In the genomic region with DNA sequence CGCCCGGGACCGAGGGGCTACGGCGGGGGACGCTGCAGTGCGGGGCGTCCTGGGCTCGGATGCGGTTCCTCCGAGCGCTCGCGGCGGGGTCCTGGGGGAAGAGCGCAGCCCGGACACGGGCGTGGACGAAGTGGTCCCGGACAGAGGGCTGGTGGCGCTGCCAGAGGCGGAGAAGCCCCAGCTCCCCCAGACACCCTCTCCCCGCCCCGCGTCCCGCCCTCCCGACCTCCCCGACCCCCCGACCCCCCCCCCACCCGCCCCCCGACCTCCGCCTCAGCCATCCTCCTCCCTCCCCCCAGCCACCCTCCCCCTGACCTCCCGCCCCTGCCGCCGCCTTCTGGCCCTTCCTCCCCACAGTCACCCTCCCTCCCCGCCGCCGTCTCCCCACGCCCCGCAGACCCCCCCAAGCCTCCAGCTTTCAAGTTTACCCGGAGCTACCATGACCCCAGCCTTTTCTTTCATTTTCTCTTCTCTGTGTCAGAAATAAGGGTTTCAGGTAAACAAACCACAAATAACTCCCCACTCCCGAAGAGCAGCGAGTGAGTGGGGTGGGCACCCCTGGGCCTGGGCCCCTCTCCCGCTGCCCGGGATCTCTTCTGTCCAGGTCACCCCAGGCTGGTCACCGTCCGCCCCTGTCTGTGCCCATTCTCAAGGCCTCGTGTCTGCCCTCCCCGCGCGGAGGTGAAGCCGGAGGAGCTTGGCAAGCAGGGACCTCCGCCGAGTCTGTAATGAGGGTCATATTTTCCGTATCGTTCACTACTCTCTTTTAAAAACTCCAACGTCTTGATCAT, we compare ENCODE assay signal across 8 cellular contexts. TPM values are rescaled to one million over a fixed set of nuclear protein-coding genes. Genes with fewer than 3 reads are reported as not detected.
DNase-seq lines count a peak whose midpoint lies in the region; TF ChIP-seq lines count a peak whose summit lies in the region.

No MANE protein-coding gene starts in this region.

- in situ Hi-C loops in GM23248 (cut with MboI) = no loop called here

- peaks cover 19% of the 10 kb centered on the region for H3K79me2 ChIP-seq in GM23248 (ENCODE audit: insufficient read depth)

- peak overlapping the region; percentile 74; the same call in 1 of the 2 replicates for H2AFZ ChIP-seq in GM23248

- no peak overlapping the region for H3K27ac ChIP-seq in GM23248
- H3K27ac ChIP-seq in endodermal cell (ENCODE audit: low read depth, low read length) = no peak overlapping the region

- H3K9me3 ChIP-seq in GM23248 (ENCODE audit: low read depth) = no peaks in the 10 kb centered on the region
- no peaks in the 10 kb centered on the region for H3K9me3 ChIP-seq in endodermal cell (ENCODE audit: control insufficient read depth, low read length)

- H3K4me2 ChIP-seq in GM23248 (ENCODE audit: unreplicated experiment) = peak overlapping the region; percentile 80

- WGBS in GM23248 (ENCODE audit: low coverage in 1 of 2, low lambda C conversion rate in 2 of 2, missing lambda C conversion rate in 2 of 2), 2 experiments = 19 to 47% methylated on average over 20 to 50 of the region's 58 CpGs
- 40 to 89% methylated on average over 14 to 43 of the region's 58 CpGs for WGBS in endodermal cell (ENCODE audit: insufficient coverage in 1 of 2, insufficient read length in 1 of 2), 2 experiments

- H3K4me1 ChIP-seq in GM23248 (ENCODE audit: insufficient read depth) (peaks cover 7% of the 10 kb centered on the region), endodermal cell (ENCODE audit: control insufficient read depth, insufficient read depth, low read length) (no peaks in the 10 kb centered on the region)

- H3K36me3 Mint-ChIP-seq in endodermal cell (ENCODE audit: low read depth) (peaks cover 2% of the 10 kb centered on the region), osteocyte (ENCODE audit: unreplicated experiment) (no peaks in the 10 kb centered on the region)

- H3K9ac ChIP-seq in GM23248 (peak overlapping the region; percentile 82), endodermal cell (ENCODE audit: extremely low read depth, low read length, poor library complexity, severe bottlenecking) (peak overlapping the region; percentile 51)

- peaks cover 28% of the 10 kb centered on the region for H3K27me3 Mint-ChIP-seq in endodermal cell (ENCODE audit: insufficient read depth)
- H3K27me3 Mint-ChIP-seq in osteocyte (ENCODE audit: unreplicated experiment) = no peaks in the 10 kb centered on the region

- no peaks in the 10 kb centered on the region for H3K9me2 ChIP-seq in GM23248 (ENCODE audit: insufficient read depth)

- H3K4me3 Mint-ChIP-seq in endodermal cell (peak overlapping the region; percentile 66), osteocyte (ENCODE audit: unreplicated experiment) (peak overlapping the region; percentile 69)

- peaks cover 6% of the 10 kb centered on the region; the same call in 1 of the 2 replicates for H3F3A ChIP-seq in GM23248 (ENCODE audit: insufficient read depth)

- peak overlapping the region; percentile 68 for H3K27ac Mint-ChIP-seq in endodermal cell
- H3K27ac Mint-ChIP-seq in osteocyte (ENCODE audit: unreplicated experiment) = peak overlapping the region; percentile 57

- H3K4me1 Mint-ChIP-seq in endodermal cell (peaks cover 12% of the 10 kb centered on the region), osteocyte (ENCODE audit: unreplicated experiment) (peaks cover 29% of the 10 kb centered on the region)

- TF ChIP-seq CTCF in endodermal cell (conservative IDR thresholded peaks at IDR 0.05) = no peak
- TF ChIP-seq CTCF in osteocyte (IDR thresholded peaks at IDR 0.05) = no peak

- H3K36me3 ChIP-seq in GM23248 (ENCODE audit: low read depth) (no peaks in the 10 kb centered on the region), endodermal cell (ENCODE audit: control insufficient read depth, insufficient read depth, low read length) (no peaks in the 10 kb centered on the region)

- H4K20me1 ChIP-seq in GM23248 (ENCODE audit: insufficient read depth) = no peaks in the 10 kb centered on the region

- H3K27me3 ChIP-seq in GM23248 (replicated peaks; ENCODE audit: insufficient read depth) (no peaks in the 10 kb centered on the region), endodermal cell (ENCODE audit: control insufficient read depth, insufficient read depth, low read length, poor library complexity, severe bottlenecking) (peaks cover 32% of the 10 kb centered on the region)

- peak; percentile 43 for DNase-seq in GM23248
- peak; percentile 68 for DNase-seq in activated CD4-positive, alpha-beta T cell treated with anti-CD3 and anti-CD28 coated beads for 48 hours
- no peak for DNase-seq in endodermal cell
- DNase-seq in osteocyte (ENCODE audit: extremely low spot score, unreplicated experiment) = no peak
- no peak for DNase-seq in retina
- no peak for DNase-seq in DMS53 (lab: John Stamatoyannopoulos, UW)
- DNase-seq in NOMO-1 treated with DMSO at 0.1 percent for 48 hours (lab: John Stamatoyannopoulos, UW; ENCODE audit: unreplicated experiment) = no peak
- no peak for DNase-seq in GF-D8 (lab: John Stamatoyannopoulos, UW)

- H3K4me3 ChIP-seq in GM23248 (peak overlapping the region; percentile 85), endodermal cell (ENCODE audit: low read length) (no peak overlapping the region)

- H3K9me3 Mint-ChIP-seq in endodermal cell (no peaks in the 10 kb centered on the region), osteocyte (ENCODE audit: unreplicated experiment) (no peaks in the 10 kb centered on the region)

RNA-seq across cellular contexts. Expression of gene NFATC1, which starts 5.1 kb away (rescaled TPM):
- total RNA-seq in GM23248 (2014; rRNA removed; shearing (Covaris generic)) = 6.4 and 7.5 TPM in 2 replicates
- 9.2 and 9.8 TPM in 2 replicates for polyA plus RNA-seq in GM23248 (2016; fragmentation: Nextera tagmentation; extraction: Ambion mirVana)
- total RNA-seq in endodermal cell = 10 to 100 TPM; 23.4 to 32.5 TPM
- 10.9 TPM for polyA plus RNA-seq in endodermal cell (2013, experiment 1 of 2)
- polyA plus RNA-seq in endodermal cell (2013, experiment 2 of 2) = 11.1 TPM
- total RNA-seq in osteocyte = 5.9 and 8.1 TPM in 2 replicates

Comparison
In these comparisons a context has a peak if more than half of its experiments do, and no peak if none do; other contexts are left out.
1. DNase-seq: peak in GM23248 (single experiment) and activated CD4-positive, alpha-beta T cell treated with anti-CD3 and anti-CD28 coated beads for 48 hours (single experiment); none in endodermal cell (single experiment), osteocyte (single experiment), retina (single experiment), DMS53 (single experiment), NOMO-1 treated with DMSO at 0.1 percent for 48 hours (single experiment) and GF-D8 (single experiment).